17 cellular contexts compared by ENCODE assay signal in genomic region chr16:53111078-53111776, GRCh38. TPM values are rescaled to one million over a fixed set of nuclear protein-coding genes. Genes with fewer than 3 reads are reported as not detected.
DNase-seq lines count a peak whose midpoint lies in the region; ATAC-seq, FAIRE-seq and TF ChIP-seq lines count a peak whose summit lies in the region.
"Had no signal": no experiment of that assay in that cellular context is flagged by ENCODE, and none has a peak within 500 bp of the region (broad histone marks: within the 10 kb centered on the region; RNA-seq: fewer than 3 reads in every experiment).

No MANE protein-coding gene starts in this region.

- H3K9me3 Mint-ChIP-seq in HFFc6 = no peaks in the 10 kb centered on the region
- H3K9me3 Mint-ChIP-seq in astrocyte (ENCODE audit: unreplicated experiment) = no peaks in the 10 kb centered on the region
- H3K9me3 Mint-ChIP-seq in naive B cell = no peaks in the 10 kb centered on the region
- H3K9me3 Mint-ChIP-seq: activated T-cell treated with anti-CD3 and anti-CD28 coated beads, Interleukin-2, amount 50 U/mL, for 4 hours; nephron progenitor cell had no signal

- H3K79me2 ChIP-seq in astrocyte (ENCODE audit: insufficient read depth, low read length) = peaks cover 23% of the 10 kb centered on the region

- TF ChIP-seq CTCF in HFFc6 (IDR thresholded peaks at IDR 0.05) (no peak), astrocyte (IDR thresholded peaks at IDR 0.05; ENCODE audit: insufficient read depth, low read depth, low read length) (no peak), esophagus squamous epithelium (IDR thresholded peaks at IDR 0.05) (no peak)

- no peak for TF ChIP-seq POLR2A in esophagus squamous epithelium (IDR thresholded peaks at IDR 0.05)

- H3K9me3 ChIP-seq in astrocyte (ENCODE audit: insufficient read depth, low read depth, low read length) = no peaks in the 10 kb centered on the region
- H3K9me3 ChIP-seq in T-helper 17 cell (ENCODE audit: control insufficient read depth, low read length, poor library complexity, severe bottlenecking) = no peaks in the 10 kb centered on the region
- H3K9me3 ChIP-seq in esophagus squamous epithelium = no peaks in the 10 kb centered on the region
- H3K9me3 ChIP-seq: right lobe of liver, SK-N-SH had no signal

- intact Hi-C loops in esophagus squamous epithelium (cut with DNase I) = loop anchor here (10.0 kb wide), 1 partner anchor 46 kb away; no protein-coding TSS in a partner anchor

- H3K4me2 ChIP-seq in astrocyte (ENCODE audit: low read length) = no peak overlapping the region
- H3K4me2 ChIP-seq: SK-N-SH had no signal

- no peak overlapping the region for H3K9ac ChIP-seq in astrocyte (ENCODE audit: low read length)
- H3K9ac ChIP-seq: SK-N-SH had no signal

- no peaks in the 10 kb centered on the region for H3K27me3 Mint-ChIP-seq in HFFc6 (ENCODE audit: insufficient read depth)
- H3K27me3 Mint-ChIP-seq in astrocyte (ENCODE audit: low read depth, unreplicated experiment) = no peaks in the 10 kb centered on the region
- no peaks in the 10 kb centered on the region for H3K27me3 Mint-ChIP-seq in naive B cell
- H3K27me3 Mint-ChIP-seq in T-helper 17 cell = no peaks in the 10 kb centered on the region

- H3K36me3 Mint-ChIP-seq in HFFc6 (ENCODE audit: low read depth) = no peaks in the 10 kb centered on the region; the same call in 1 of the 2 replicates
- H3K36me3 Mint-ChIP-seq in astrocyte (ENCODE audit: low read depth, unreplicated experiment) = peaks cover 2% of the 10 kb centered on the region
- no peaks in the 10 kb centered on the region for H3K36me3 Mint-ChIP-seq in naive B cell
- no peaks in the 10 kb centered on the region for H3K36me3 Mint-ChIP-seq in T-helper 17 cell (ENCODE audit: low read depth)

- no peaks in the 10 kb centered on the region for H3K4me1 ChIP-seq in astrocyte (ENCODE audit: insufficient read depth, low read length)
- H3K4me1 ChIP-seq in esophagus squamous epithelium = peaks cover 0 to 35% (median 7%) of the 10 kb centered on the region in 3 donors
- H3K4me1 ChIP-seq: right lobe of liver had no signal

- H3K36me3 ChIP-seq in astrocyte (ENCODE audit: insufficient read depth, low read length) = no peaks in the 10 kb centered on the region
- no peaks in the 10 kb centered on the region for H3K36me3 ChIP-seq in esophagus squamous epithelium
- H3K36me3 ChIP-seq: right lobe of liver had no signal

- WGBS in esophagus squamous epithelium, 2 donors = 58 to 65% methylated on average over 5 of the region's 5 CpGs

- H3K4me3 Mint-ChIP-seq in HFFc6 = no peak overlapping the region
- no peak overlapping the region for H3K4me3 Mint-ChIP-seq in astrocyte (ENCODE audit: unreplicated experiment)
- no peak overlapping the region for H3K4me3 Mint-ChIP-seq in naive B cell
- H3K4me3 Mint-ChIP-seq in T-helper 17 cell = no peak overlapping the region
- H3K4me3 Mint-ChIP-seq: activated T-cell treated with anti-CD3 and anti-CD28 coated beads, Interleukin-2, amount 50 U/mL, for 4 hours; nephron progenitor cell had no signal

- H3K27ac ChIP-seq in astrocyte (ENCODE audit: low read depth, low read length) (no peak overlapping the region), esophagus squamous epithelium (peak overlapping the region in 1 of 4 donors; percentile 45)
- H3K27ac ChIP-seq: C4-2B, right lobe of liver had no signal

- H3K4me3 ChIP-seq in astrocyte (ENCODE audit: insufficient read depth, low read depth, low read length) = no peak overlapping the region
- no peak overlapping the region for H3K4me3 ChIP-seq in esophagus squamous epithelium
- H3K4me3 ChIP-seq: right lobe of liver had no signal

- H4K20me1 ChIP-seq in astrocyte (ENCODE audit: insufficient read depth, low read length) = peaks cover 11% of the 10 kb centered on the region

- FAIRE-seq in GM18507 (lab: Jason Lieb, UNC) (peak; percentile 73), astrocyte (lab: Jason Lieb, UNC) (no peak)

- no peak for DNase-seq in GM18507 (ENCODE audit: extremely low spot score, insufficient read length, low read depth)
- no peak for DNase-seq in HFFc6
- no peak for DNase-seq in astrocyte (ENCODE audit: low read depth)
- DNase-seq in naive B cell = no peak
- no peak for DNase-seq in T-helper 17 cell
- no peak for DNase-seq in SIG-M5 (lab: John Stamatoyannopoulos, UW)
- DNase-seq in esophagus squamous epithelium (lab: John Stamatoyannopoulos, UW) = no peak
- no peak for DNase-seq in NCI-H1105 treated with DMSO at 0.1 percent for 48 hours (lab: John Stamatoyannopoulos, UW)
- DNase-seq: activated CD4-positive, CD25-positive, alpha-beta regulatory T cell treated with anti-CD3 and anti-CD28 coated beads, Interleukin-2, amount 50 U/mL, for 72 hours; activated T-cell treated with anti-CD3 and anti-CD28 coated beads, Interleukin-2, amount 50 U/mL, for 4 hours; anterior cingulate cortex; NCI-H1694; NCI-H748 treated with DMSO at 0.1 percent for 48 hours; nephron progenitor cell; right lobe of liver; SK-N-SH had no signal

- no peak for ATAC-seq in naive B cell (ENCODE audit: low read depth in 2 of 2)
- no peak for ATAC-seq in T-helper 17 cell
- ATAC-seq: activated T-cell treated with anti-CD3 and anti-CD28 coated beads, Interleukin-2, amount 50 U/mL, for 4 hours had no signal

- H2AFZ ChIP-seq in astrocyte (ENCODE audit: low read depth, low read length) = no peak overlapping the region

- H3K27me3 ChIP-seq in astrocyte (ENCODE audit: insufficient read depth, low read length) (no peaks in the 10 kb centered on the region), esophagus squamous epithelium (no peaks in the 10 kb centered on the region)
- H3K27me3 ChIP-seq: right lobe of liver had no signal

- 0 out of 2 replicates have a peak overlapping the region, but pooled peaks have one; percentile 46 for H3K27ac Mint-ChIP-seq in HFFc6
- H3K27ac Mint-ChIP-seq in astrocyte (ENCODE audit: unreplicated experiment) = peak overlapping the region; percentile 72
- peak overlapping the region in 4 of 6 donors; percentile 15 to 71 (median 40) for H3K27ac Mint-ChIP-seq in naive B cell
- no peak overlapping the region for H3K27ac Mint-ChIP-seq in T-helper 17 cell
- H3K27ac Mint-ChIP-seq: nephron progenitor cell had no signal

- H3K4me1 Mint-ChIP-seq in HFFc6 (ENCODE audit: low read depth) = peaks cover 20% of the 10 kb centered on the region
- peaks cover 21% of the 10 kb centered on the region for H3K4me1 Mint-ChIP-seq in astrocyte (ENCODE audit: low read depth, unreplicated experiment)
- H3K4me1 Mint-ChIP-seq in naive B cell = peaks cover 10 to 28% (median 11%) of the 10 kb centered on the region in 3 donors
- H3K4me1 Mint-ChIP-seq in T-helper 17 cell = peaks cover 2% of the 10 kb centered on the region

RNA-seq across cellular contexts. Expression of gene CHD9, which starts 56.4 kb away (rescaled TPM):
- 10 to 100 TPM; 39.7 to 48.8 (median 45.7) TPM for total RNA-seq in HFFc6 (2021; fragmentation: NEBNext Ultra II Directional; extraction: Animal tissue kit (Norgen Biotek cat#: 25700))
- total RNA-seq in astrocyte (67.2 and 77.4 TPM in 2 replicates), T-helper 17 cell (10 to 100 TPM; 32.4 to 33.3 TPM), esophagus squamous epithelium (10 to 100 TPM; 29.0 to 68.5 (median 37.3) TPM)
- 100 to 1,000 TPM; 102 to 181 (median 115) TPM for polyA plus RNA-seq in naive B cell (ENCODE audit: low read depth in 6 of 6)

RNA-seq across cellular contexts. Expression of gene CHD9NB, which starts 58.5 kb away (rescaled TPM):
- 1 to 10 TPM; 2.1 to 4.0 (median 3.1) TPM for total RNA-seq in HFFc6 (2021; fragmentation: NEBNext Ultra II Directional; extraction: Animal tissue kit (Norgen Biotek cat#: 25700))
- total RNA-seq in astrocyte (2.8 and 3.3 TPM in 2 replicates), T-helper 17 cell (under 1 TPM in 1 of 2 donors, not detected in 1; 0.31 TPM), esophagus squamous epithelium (1 to 10 TPM; 1.9 to 3.0 (median 2.1) TPM)
- polyA plus RNA-seq in naive B cell (ENCODE audit: low read depth in 6 of 6) = under 1 TPM in 1 of 6 donors, not detected in 5; 0.16 TPM
- total RNA-seq: activated T-cell treated with anti-CD3 and anti-CD28 coated beads, Interleukin-2, amount 50 U/mL, for 4 hours had no signal
